1 cellular context compared by ENCODE assay signal in the genomic region with DNA sequence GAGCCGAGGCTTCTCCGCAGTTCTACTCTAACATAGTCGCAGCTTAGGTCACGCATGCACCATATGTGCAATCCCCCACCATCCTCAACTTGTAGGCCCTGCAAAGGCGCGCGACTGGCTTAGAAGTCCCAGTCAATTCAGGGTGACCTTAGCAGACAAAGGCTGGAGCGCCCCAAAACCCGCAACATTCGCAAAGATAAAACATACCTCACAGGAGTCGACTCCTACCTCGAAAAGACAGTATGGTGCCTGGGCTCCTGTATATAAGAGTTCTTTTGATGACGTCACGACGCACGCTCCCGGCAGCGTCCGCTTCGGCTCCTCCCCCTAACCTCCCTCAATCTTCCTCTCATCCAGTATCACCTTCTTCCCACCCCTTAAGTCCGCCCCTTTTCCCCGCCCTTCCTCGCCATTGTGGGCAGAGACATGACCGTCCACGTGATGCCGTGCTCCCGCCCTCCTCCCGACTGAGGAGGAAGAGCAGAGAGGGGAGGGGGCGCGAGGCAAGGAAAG.
TF ChIP-seq lines count a peak whose summit lies in the region.

A gene (minus strand): TSS at position 237 of the 513 bp plus-strand sequence.

TF ChIP-seq in HCT116, 20 proteins besides CTCF, POLR2A, EP300 and RAD21 (continued from another document):
- TF ChIP-seq, protein P1, sequence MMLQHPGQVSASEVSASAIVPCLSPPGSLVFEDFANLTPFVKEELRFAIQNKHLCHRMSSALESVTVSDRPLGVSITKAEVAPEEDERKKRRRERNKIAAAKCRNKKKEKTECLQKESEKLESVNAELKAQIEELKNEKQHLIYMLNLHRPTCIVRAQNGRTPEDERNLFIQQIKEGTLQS (IDR thresholded peaks at IDR 0.05) = no peak
